ENCODE assay signal across 20 cellular contexts in genomic region chr6:45132683-45133294, GRCh38.
"Had no signal": no experiment of that assay in that cellular context is flagged by ENCODE, and none has a peak within 500 bp of the region (broad histone marks: within the 10 kb centered on the region; RNA-seq: fewer than 3 reads in every experiment).

No MANE protein-coding gene starts in this region.

- H3K36me3 ChIP-seq: cardiac muscle cell, gastroesophageal sphincter, left lung, sigmoid colon had no signal

- H3K4me2 ChIP-seq: hepatocyte had no signal

- H3K4me1 ChIP-seq: left lung had no signal

- H3K4me3 Mint-ChIP-seq: endodermal cell, natural killer cell, neural crest cell had no signal

- H3K79me2 ChIP-seq: hepatocyte had no signal

- FAIRE-seq: islet of Langerhans, small intestine, urothelium cell line had no signal

- H3K4me1 Mint-ChIP-seq: natural killer cell, neural crest cell had no signal

- H3K27ac ChIP-seq: cardiac muscle cell, gastroesophageal sphincter, hepatocyte, left lung, sigmoid colon had no signal

- ATAC-seq: gastroesophageal sphincter, left lung, natural killer cell had no signal

- H3K27me3 ChIP-seq: cardiac muscle cell, gastroesophageal sphincter, hepatocyte, left lung, sigmoid colon had no signal

- H3K4me3 ChIP-seq: cardiac muscle cell, gastroesophageal sphincter, hepatocyte, left lung, lung, sigmoid colon had no signal

- DNase-seq: effector CD4-positive, alpha-beta T cell; endodermal cell; glutamatergic neuron; kidney glomerular epithelial cell; left lung; mesendoderm; natural killer cell; posterior cingulate gyrus; sigmoid colon; small intestine; stimulated activated CD4-positive, alpha-beta T cell treated with anti-CD3 and anti-CD28 coated beads, Interleukin-12 subunit alpha, Interleukin-12 subunit beta, amount 100 ng/mL, for 4 hours; stimulated activated naive CD4-positive, alpha-beta T cell; trophoblast cell had no signal

- H2AFZ ChIP-seq: hepatocyte had no signal

- H3K27ac Mint-ChIP-seq: endodermal cell, natural killer cell had no signal
